11 cellular contexts compared by ENCODE assay signal in genomic region chr17:81863123-81863675, GRCh38. TPM values are rescaled to one million over a fixed set of nuclear protein-coding genes. Genes with fewer than 3 reads are reported as not detected.
DNase-seq lines count a peak whose midpoint lies in the region; ATAC-seq and TF ChIP-seq lines count a peak whose summit lies in the region.
"Had no signal": no experiment of that assay in that cellular context is flagged by ENCODE, and none has a peak within 500 bp of the region (broad histone marks: within the 10 kb centered on the region; RNA-seq: fewer than 3 reads in every experiment).

No MANE protein-coding gene starts in this region.

- TF ChIP-seq CTCF in CD4-positive, alpha-beta T cell (IDR thresholded peaks at IDR 0.05), result no peak
- no peak for TF ChIP-seq CTCF in body of pancreas (IDR thresholded peaks at IDR 0.05)

- intact Hi-C loops in CD4-positive, alpha-beta T cell (cut with DNase I, micrococcal nuclease), result loop anchor here (5.0 to 10.0 kb wide), 2 partner anchors 181 to 348 kb away; partner anchors contain the start of genes ACTG1 (in 1 of the 2), ARL16 (in 1 of the 2) and HGS (in 1 of the 2)
- intact Hi-C loops in body of pancreas (cut with DNase I), result no loop called here
- intact Hi-C loops in head of caudate nucleus (cut with DNase I), result no loop called here

- H3K4me1 Mint-ChIP-seq in CD4-positive, alpha-beta T cell (ENCODE audit: low read depth), result peaks cover 38% of the 10 kb centered on the region
- H3K4me1 Mint-ChIP-seq in natural killer cell treated with Interleukin-12 subunit alpha and Interleukin-12 subunit beta and Interleukin-15 and Interleukin-18, amount 100 ng/mL, for 72 hours (ENCODE audit: low read depth in 2 of 2), result peaks cover 24 to 44% of the 10 kb centered on the region in 2 donors

- peak overlapping the region; percentile 78 for H3K4me3 Mint-ChIP-seq in CD4-positive, alpha-beta T cell
- peak overlapping the region; percentile 77 for H3K4me3 Mint-ChIP-seq in natural killer cell treated with Interleukin-12 subunit alpha and Interleukin-12 subunit beta and Interleukin-15 and Interleukin-18, amount 100 ng/mL, for 72 hours

- no peaks in the 10 kb centered on the region for H3K27me3 Mint-ChIP-seq in CD4-positive, alpha-beta T cell
- H3K27me3 Mint-ChIP-seq in natural killer cell treated with Interleukin-12 subunit alpha and Interleukin-12 subunit beta and Interleukin-15 and Interleukin-18, amount 100 ng/mL, for 72 hours, result no peaks in the 10 kb centered on the region

- peak in 2 of 3 donors; percentile 10 to 41 for TF ChIP-seq POLR2A in body of pancreas (IDR thresholded peaks at IDR 0.05)

- H3K27me3 ChIP-seq in CD4-positive, alpha-beta T cell (ENCODE audit: control insufficient read depth, insufficient read depth, low read length), result no peaks in the 10 kb centered on the region
- no peaks in the 10 kb centered on the region for H3K27me3 ChIP-seq in body of pancreas

- WGBS in body of pancreas, 2 donors, result 25 to 48% methylated on average over 6 of the region's 6 CpGs

- H3K9me3 ChIP-seq in CD4-positive, alpha-beta T cell (ENCODE audit: control insufficient read depth, low read length), result no peaks in the 10 kb centered on the region
- H3K9me3 ChIP-seq in body of pancreas, result no peaks in the 10 kb centered on the region

- H3K4me1 ChIP-seq in body of pancreas, result peaks cover 76% of the 10 kb centered on the region

- H3K36me3 ChIP-seq in body of pancreas (replicated peaks in 1 of 2; ENCODE audit: insufficient read depth in 1 of 2, low read depth in 2 of 2), result no peaks in the 10 kb centered on the region

- POLR2A ChIA-PET in CD4-positive, alpha-beta T cell (lab: Charles Lee), result interaction anchor here (0.8 to 1.3 kb wide), 3 partner anchors 10 to 180 kb away, joined by 4 to 5 read pairs (median 4); partner anchors contain the start of genes ARL16, HGS and SIRT7

- CTCF ChIA-PET in CD4-positive, alpha-beta T cell (lab: Charles Lee), result no interaction called here

- peak overlapping the region; percentile 73 for H3K27ac Mint-ChIP-seq in CD4-positive, alpha-beta T cell
- H3K27ac Mint-ChIP-seq in natural killer cell treated with Interleukin-12 subunit alpha and Interleukin-12 subunit beta and Interleukin-15 and Interleukin-18, amount 100 ng/mL, for 72 hours, result peak overlapping the region; percentile 73 to 92

- peaks cover 39% of the 10 kb centered on the region for H3K36me3 Mint-ChIP-seq in CD4-positive, alpha-beta T cell (ENCODE audit: low read depth)
- H3K36me3 Mint-ChIP-seq in natural killer cell treated with Interleukin-12 subunit alpha and Interleukin-12 subunit beta and Interleukin-15 and Interleukin-18, amount 100 ng/mL, for 72 hours, result peaks cover 11% of the 10 kb centered on the region

- DNase-seq in CD4-positive, alpha-beta T cell, result no peak
- DNase-seq in MV-4-11 (lab: John Stamatoyannopoulos, UW), result peak; percentile 38
- DNase-seq in body of pancreas, result peak in 3 of 4 donors; percentile 59 to 72 (median 70)
- no peak for DNase-seq in natural killer cell treated with Interleukin-12 subunit alpha and Interleukin-12 subunit beta and Interleukin-15 and Interleukin-18, amount 100 ng/mL, for 72 hours (ENCODE audit: low spot score)
- no peak for DNase-seq in NCI-H345 (lab: John Stamatoyannopoulos, UW)
- DNase-seq in head of caudate nucleus, result no peak
- DNase-seq in NOMO-1 (lab: John Stamatoyannopoulos, UW; ENCODE audit: unreplicated experiment in 2 of 2), result no peak
- DNase-seq: islet precursor cell, KG1 had no signal

- no peak overlapping the region for H3K27ac ChIP-seq in CD4-positive, alpha-beta T cell (ENCODE audit: low read depth, low read length)
- peak overlapping the region; percentile 60 to 98 (median 96) for H3K27ac ChIP-seq in body of pancreas

- ATAC-seq in CD4-positive, alpha-beta T cell (ENCODE audit: poor library complexity), result no peak
- no peak for ATAC-seq in body of pancreas
- no peak for ATAC-seq in natural killer cell treated with Interleukin-12 subunit alpha and Interleukin-12 subunit beta and Interleukin-15 and Interleukin-18, amount 100 ng/mL, for 72 hours
- no peak for ATAC-seq in GM21576 (IDR thresholded peaks at IDR 0.05; ENCODE audit: unreplicated experiment)

- H3K4me3 ChIP-seq in body of pancreas, result no peak overlapping the region

- H3K9me3 Mint-ChIP-seq in CD4-positive, alpha-beta T cell, result no peaks in the 10 kb centered on the region
- H3K9me3 Mint-ChIP-seq in natural killer cell treated with Interleukin-12 subunit alpha and Interleukin-12 subunit beta and Interleukin-15 and Interleukin-18, amount 100 ng/mL, for 72 hours, result no peaks in the 10 kb centered on the region

RNA-seq across cellular contexts. Expression of gene P4HB, which starts 2.9 kb away (rescaled TPM):
- 100 to 1,000 TPM; 223 to 233 TPM for total RNA-seq in CD4-positive, alpha-beta T cell
- total RNA-seq in body of pancreas, result 1,000 to 10,000 TPM; 1,462 to 4,394 TPM
- 100 to 1,000 TPM; 691 to 774 TPM for total RNA-seq in natural killer cell treated with Interleukin-12 subunit alpha and Interleukin-12 subunit beta and Interleukin-15 and Interleukin-18, amount 100 ng/mL, for 72 hours

RNA-seq across cellular contexts. Expression of gene ARHGDIA, which starts 7.9 kb away (rescaled TPM):
- 100 to 1,000 TPM; 706 to 715 TPM for total RNA-seq in CD4-positive, alpha-beta T cell
- 100 to 1,000 TPM; 109 to 141 TPM for total RNA-seq in body of pancreas
- total RNA-seq in natural killer cell treated with Interleukin-12 subunit alpha and Interleukin-12 subunit beta and Interleukin-15 and Interleukin-18, amount 100 ng/mL, for 72 hours, result 100 to 1,000 TPM; 874 to 929 TPM

RNA-seq across cellular contexts. Expression of gene ALYREF, which starts 28.2 kb away (rescaled TPM):
- 100 to 1,000 TPM in 1 of 2 experiments, 10 to 100 TPM in 1; 93.3 to 101 TPM for total RNA-seq in CD4-positive, alpha-beta T cell
- total RNA-seq in body of pancreas, result 10 to 100 TPM; 17.1 to 72.2 TPM
- 100 to 1,000 TPM; 159 to 302 TPM for total RNA-seq in natural killer cell treated with Interleukin-12 subunit alpha and Interleukin-12 subunit beta and Interleukin-15 and Interleukin-18, amount 100 ng/mL, for 72 hours

RNA-seq across cellular contexts. Expression of gene ANAPC11, which starts 28.3 kb away (rescaled TPM):
- 10 to 100 TPM; 27.9 to 28.9 TPM for total RNA-seq in CD4-positive, alpha-beta T cell
- total RNA-seq in body of pancreas, result 100 to 1,000 TPM in 1 of 2 donors, 10 to 100 TPM in 1; 58.1 to 111 TPM
- total RNA-seq in natural killer cell treated with Interleukin-12 subunit alpha and Interleukin-12 subunit beta and Interleukin-15 and Interleukin-18, amount 100 ng/mL, for 72 hours, result 100 to 1,000 TPM in 1 of 2 donors, 10 to 100 TPM in 1; 81.3 to 112 TPM

RNA-seq across cellular contexts. Expression of gene PPP1R27, which starts 28.3 kb away (rescaled TPM):
- not detected for total RNA-seq in CD4-positive, alpha-beta T cell
- total RNA-seq in body of pancreas, result not detected
- total RNA-seq in natural killer cell treated with Interleukin-12 subunit alpha and Interleukin-12 subunit beta and Interleukin-15 and Interleukin-18, amount 100 ng/mL, for 72 hours, result not detected
- total RNA-seq: G401 had no signal

Comparison
In these comparisons a context has a peak if more than half of its experiments do, and no peak if none do; other contexts are left out.
1. DNase-seq: peak in MV-4-11 (single experiment) and body of pancreas (3 of 4); none in CD4-positive, alpha-beta T cell (0 of 10), natural killer cell treated with Interleukin-12 subunit alpha and Interleukin-12 subunit beta and Interleukin-15 and Interleukin-18, amount 100 ng/mL, for 72 hours (single experiment), NCI-H345 (single experiment), head of caudate nucleus (0 of 42) and NOMO-1 (0 of 2).
2. RNA of gene ARHGDIA, which starts 7.9 kb away (total RNA-seq): 874 to 929 TPM in natural killer cell treated with Interleukin-12 subunit alpha and Interleukin-12 subunit beta and Interleukin-15 and Interleukin-18, amount 100 ng/mL, for 72 hours and 706 to 715 TPM in CD4-positive, alpha-beta T cell; 109 to 141 TPM in body of pancreas; every median in the first group is over 4 times any median in the second.
3. intact Hi-C loops: an anchor here in CD4-positive, alpha-beta T cell (5.0 to 10.0 kb wide); none called in body of pancreas and head of caudate nucleus.